In the genomic region with DNA sequence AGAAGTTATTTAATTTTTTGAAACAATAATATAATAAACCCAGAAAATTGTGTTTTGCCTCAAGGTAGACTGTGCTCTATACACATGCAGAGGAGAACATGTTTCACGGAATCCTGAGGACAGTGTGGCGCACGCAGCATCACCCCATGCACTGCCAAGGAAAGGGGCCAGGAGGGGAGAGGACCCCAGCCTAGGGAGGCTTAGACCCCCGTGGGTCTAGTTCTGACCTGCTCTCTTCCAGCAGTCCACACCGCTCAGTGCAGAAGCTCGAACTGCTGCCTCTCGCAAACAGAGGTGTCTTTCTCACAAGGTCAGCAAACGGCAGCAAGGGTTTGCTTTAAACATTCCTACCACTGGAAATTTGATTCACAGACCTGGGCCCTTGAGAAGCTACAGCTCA, we compare ENCODE assay signal across 31 cellular contexts.
"Had no signal": no experiment of that assay in that cellular context is flagged by ENCODE, and none has a peak within 500 bp of the region (broad histone marks: within the 10 kb centered on the region; RNA-seq: fewer than 3 reads in every experiment).

No MANE protein-coding gene starts in this region.

- H3K4me3 Mint-ChIP-seq: activated B cell treated with CpG ODN at 0.5 μM for 24 hours; activated CD8-positive, alpha-beta memory T cell treated with anti-CD3 and anti-CD28 coated beads, Interleukin-2, amount 10 ng/mL, durations not matched to agents 7 days and 5 days; activated CD8-positive, alpha-beta T cell treated with anti-CD3 and anti-CD28 coated beads for 36 hours; activated naive CD4-positive, alpha-beta T cell treated with anti-CD3 and anti-CD28 coated beads, Interleukin-2, amount 10 ng/mL, durations not matched to agents 7 days and 5 days; activated naive CD8-positive, alpha-beta T cell treated with anti-CD3 and anti-CD28 coated beads, Interleukin-2, amount 10 ng/mL, durations not matched to agents 7 days and 5 days; activated T-helper 1 cell treated with anti-CD3 and anti-CD28 coated beads, Interleukin-12 subunit alpha, Interleukin-12 subunit beta, Interleukin-2, Interleukin-4 antibody, amounts not matched to agents 30 ng/mL and 10 ng/mL and 1 ng/mL, durations not matched to agents 14 hours and 24 hours and 36 hours; effector memory CD8-positive, alpha-beta T cell had no signal

- FAIRE-seq: colon had no signal

- H3K9me3 ChIP-seq: body of pancreas, esophagus muscularis mucosa, gastrocnemius medialis, heart right ventricle had no signal

- H3K4me1 Mint-ChIP-seq: activated B cell treated with CpG ODN at 0.5 μM for 24 hours; activated naive CD4-positive, alpha-beta T cell treated with anti-CD3 and anti-CD28 coated beads, Interleukin-2, amount 10 ng/mL, durations not matched to agents 7 days and 5 days had no signal

- H3K27me3 ChIP-seq: body of pancreas, esophagus muscularis mucosa, foreskin keratinocyte, gastrocnemius medialis, heart right ventricle had no signal

- H3K27ac ChIP-seq: body of pancreas, esophagus muscularis mucosa, foreskin keratinocyte, gastrocnemius medialis, heart right ventricle had no signal

- H3K36me3 ChIP-seq: gastrocnemius medialis, heart right ventricle had no signal

- ATAC-seq: activated CD4-positive, CD25-positive, alpha-beta regulatory T cell treated with anti-CD3 and anti-CD28 coated beads, Interleukin-2, amount 50 U/mL, for 24 hours; activated CD8-positive, alpha-beta memory T cell treated with anti-CD3 and anti-CD28 coated beads, Interleukin-2, amount 10 ng/mL, durations not matched to agents 7 days and 5 days; activated CD8-positive, alpha-beta T cell treated with anti-CD3 and anti-CD28 coated beads for 36 hours; activated naive CD4-positive, alpha-beta T cell treated with anti-CD3 and anti-CD28 coated beads, Interleukin-2, amount 50 U/mL, for 72 hours; body of pancreas; effector memory CD8-positive, alpha-beta T cell; foreskin keratinocyte; gastrocnemius medialis had no signal

- H3K4me1 ChIP-seq: body of pancreas, esophagus muscularis mucosa, foreskin keratinocyte had no signal

- H3K27me3 Mint-ChIP-seq: activated B cell treated with CpG ODN at 0.5 μM for 24 hours; activated CD8-positive, alpha-beta T cell treated with anti-CD3 and anti-CD28 coated beads for 36 hours; activated naive CD4-positive, alpha-beta T cell treated with anti-CD3 and anti-CD28 coated beads, Interleukin-2, amount 10 ng/mL, durations not matched to agents 7 days and 5 days; effector memory CD8-positive, alpha-beta T cell had no signal

- H3K4me3 ChIP-seq: body of pancreas, esophagus muscularis mucosa, gastrocnemius medialis, heart right ventricle had no signal

- H3K27ac Mint-ChIP-seq: activated B cell treated with CpG ODN at 0.5 μM for 24 hours; activated CD8-positive, alpha-beta memory T cell treated with anti-CD3 and anti-CD28 coated beads, Interleukin-2, amount 10 ng/mL, durations not matched to agents 7 days and 5 days; activated CD8-positive, alpha-beta T cell treated with anti-CD3 and anti-CD28 coated beads for 36 hours; activated naive CD4-positive, alpha-beta T cell treated with anti-CD3 and anti-CD28 coated beads, Interleukin-2, amount 10 ng/mL, durations not matched to agents 7 days and 5 days; activated naive CD4-positive, alpha-beta T cell treated with anti-CD3 and anti-CD28 coated beads, Interleukin-2, amount 50 U/mL, for 72 hours; activated naive CD8-positive, alpha-beta T cell treated with anti-CD3 and anti-CD28 coated beads, Interleukin-2, amount 10 ng/mL, durations not matched to agents 7 days and 5 days; activated T-helper 1 cell treated with anti-CD3 and anti-CD28 coated beads, Interleukin-12 subunit alpha, Interleukin-12 subunit beta, Interleukin-2, Interleukin-4 antibody, amounts not matched to agents 30 ng/mL and 10 ng/mL and 1 ng/mL, durations not matched to agents 14 hours and 24 hours and 36 hours; activated T-helper 2 cell treated with anti-CD3 and anti-CD28 coated beads, Interferon-gamma antibody, Interleukin-2, Interleukin-4, amounts not matched to agents 10 μg/mL and 5 μg/mL and 100 μg/mL, durations not matched to agents 14 hours and 24 hours and 36 hours; effector memory CD8-positive, alpha-beta T cell had no signal

- DNase-seq: activated B cell treated with CpG ODN at 0.5 μM for 24 hours; activated CD4-positive, alpha-beta T cell treated with anti-CD3 and anti-CD28 coated beads for 48 hours; activated CD4-positive, alpha-beta T cell treated with anti-CD3 and anti-CD28 coated beads, Interleukin-2, amount 50 U/mL, for 1 hour; activated CD4-positive, alpha-beta T cell treated with anti-CD3 and anti-CD28 coated beads, Interleukin-2, amount 50 U/mL, for 48 hours; activated CD8-positive, alpha-beta memory T cell treated with anti-CD3 and anti-CD28 coated beads, Interleukin-2, amount 10 ng/mL, durations not matched to agents 7 days and 5 days; activated CD8-positive, alpha-beta memory T cell treated with anti-CD3 and anti-CD28 coated beads, Interleukin-2, amount 50 U/mL, for 4 hours; activated CD8-positive, alpha-beta T cell treated with anti-CD3 and anti-CD28 coated beads for 36 hours; activated effector memory CD4-positive, alpha-beta T cell treated with anti-CD3 and anti-CD28 coated beads, Interleukin-2, amount 50 U/mL, for 16 hours; activated naive CD4-positive, alpha-beta T cell treated with anti-CD3 and anti-CD28 coated beads, Interleukin-2, amount 10 ng/mL, durations not matched to agents 7 days and 5 days; activated naive CD8-positive, alpha-beta T cell treated with anti-CD3 and anti-CD28 coated beads, Interleukin-2, amount 10 ng/mL, durations not matched to agents 7 days and 5 days; activated T-cell treated with anti-CD3 and anti-CD28 coated beads, Interleukin-2, amount 50 U/mL, for 1 hour; activated T-cell treated with anti-CD3 and anti-CD28 coated beads, Interleukin-2, amount 50 U/mL, for 48 hours; amniotic stem cell; aorta; body of pancreas; caudate nucleus; cortex of kidney; dermis blood vessel endothelial cell; effector CD4-positive, alpha-beta T cell; effector memory CD8-positive, alpha-beta T cell; erythroblast; foreskin keratinocyte; gastrocnemius medialis; heart right ventricle; T-helper 2 cell had no signal

- H3K36me3 Mint-ChIP-seq: activated CD8-positive, alpha-beta memory T cell treated with anti-CD3 and anti-CD28 coated beads, Interleukin-2, amount 10 ng/mL, durations not matched to agents 7 days and 5 days; activated naive CD4-positive, alpha-beta T cell treated with anti-CD3 and anti-CD28 coated beads, Interleukin-2, amount 10 ng/mL, durations not matched to agents 7 days and 5 days; activated naive CD4-positive, alpha-beta T cell treated with anti-CD3 and anti-CD28 coated beads, Interleukin-2, amount 50 U/mL, for 72 hours; activated naive CD8-positive, alpha-beta T cell treated with anti-CD3 and anti-CD28 coated beads, Interleukin-2, amount 10 ng/mL, durations not matched to agents 7 days and 5 days had no signal

- H3K9me3 Mint-ChIP-seq: activated B cell treated with CpG ODN at 0.5 μM for 24 hours; activated CD8-positive, alpha-beta T cell treated with anti-CD3 and anti-CD28 coated beads for 36 hours; activated naive CD4-positive, alpha-beta T cell treated with anti-CD3 and anti-CD28 coated beads, Interleukin-2, amount 10 ng/mL, durations not matched to agents 7 days and 5 days; activated naive CD4-positive, alpha-beta T cell treated with anti-CD3 and anti-CD28 coated beads, Interleukin-2, amount 50 U/mL, for 72 hours; activated naive CD8-positive, alpha-beta T cell treated with anti-CD3 and anti-CD28 coated beads, Interleukin-2, amount 10 ng/mL, durations not matched to agents 7 days and 5 days; activated T-helper 1 cell treated with anti-CD3 and anti-CD28 coated beads, Interleukin-12 subunit alpha, Interleukin-12 subunit beta, Interleukin-2, Interleukin-4 antibody, amounts not matched to agents 30 ng/mL and 10 ng/mL and 1 ng/mL, durations not matched to agents 14 hours and 24 hours and 36 hours; activated T-helper 2 cell treated with anti-CD3 and anti-CD28 coated beads, Interferon-gamma antibody, Interleukin-2, Interleukin-4, amounts not matched to agents 10 μg/mL and 5 μg/mL and 100 μg/mL, durations not matched to agents 14 hours and 24 hours and 36 hours; effector memory CD8-positive, alpha-beta T cell had no signal
